11 cellular contexts compared by ENCODE assay signal in genomic region chr5:122183098-122183794, GRCh38. TPM values are rescaled to one million over a fixed set of nuclear protein-coding genes. Genes with fewer than 3 reads are reported as not detected.
A peak's percentile ranks its signal among the peaks of the same experiment; 100 is the strongest.
DNase-seq lines count a peak whose midpoint lies in the region; ATAC-seq and TF ChIP-seq lines count a peak whose summit lies in the region.
"Had no signal": no experiment of that assay in that cellular context is flagged by ENCODE, and none has a peak within 500 bp of the region (broad histone marks: within the 10 kb centered on the region; RNA-seq: fewer than 3 reads in every experiment).

No MANE protein-coding gene starts in this region.

- H3K4me3 ChIP-seq in AG10803 (ENCODE audit: low read length) (no peak overlapping the region; the same call in 1 of the 2 replicates), fibroblast of mammary gland (ENCODE audit: control insufficient read depth, low read depth, low read length) (no peak overlapping the region)
- H3K4me3 ChIP-seq: PC-9 had no signal

- POLR2A ChIA-PET in activated CD4-positive, alpha-beta T cell treated with anti-CD3 and anti-CD28 coated beads for 36 hours (lab: Charles Lee), result no interaction called here

- DNase-seq in AG10803 (ENCODE audit: low read depth) (peak; percentile 87), RKO (ENCODE audit: low spot score) (peak; percentile 91), fibroblast of mammary gland (ENCODE audit: low read depth) (peak; percentile 86), osteocyte (ENCODE audit: extremely low spot score, unreplicated experiment) (no peak)
- no peak for DNase-seq in stimulated activated CD4-positive, alpha-beta T cell treated with anti-CD3 and anti-CD28 coated beads, Interleukin-15, amount 100 ng/mL, for 24 hours
- no peak for DNase-seq in activated CD4-positive, alpha-beta T cell treated with anti-CD3 and anti-CD28 coated beads for 36 hours
- DNase-seq: activated naive CD8-positive, alpha-beta T cell treated with anti-CD3 and anti-CD28 coated beads, Interleukin-2, amount 10 ng/mL, durations not matched to agents 7 days and 5 days had no signal

- TF ChIP-seq CTCF in AG10803 (conservative IDR thresholded peaks at IDR 0.05; ENCODE audit: low read length), result no peak
- no peak for TF ChIP-seq CTCF in fibroblast of mammary gland (conservative IDR thresholded peaks at IDR 0.05; ENCODE audit: control insufficient read depth, insufficient read depth, low read depth, low read length)
- no peak for TF ChIP-seq CTCF in osteocyte (IDR thresholded peaks at IDR 0.05)

- H3K36me3 Mint-ChIP-seq in osteocyte (ENCODE audit: unreplicated experiment), result no peaks in the 10 kb centered on the region
- H3K36me3 Mint-ChIP-seq in activated CD4-positive, alpha-beta T cell treated with anti-CD3 and anti-CD28 coated beads for 36 hours (ENCODE audit: low read depth), result no peaks in the 10 kb centered on the region
- H3K36me3 Mint-ChIP-seq: activated naive CD8-positive, alpha-beta T cell treated with anti-CD3 and anti-CD28 coated beads, Interleukin-2, amount 10 ng/mL, durations not matched to agents 7 days and 5 days had no signal

- H3K27me3 Mint-ChIP-seq in osteocyte (ENCODE audit: unreplicated experiment), result no peaks in the 10 kb centered on the region
- peaks cover 18% of the 10 kb centered on the region for H3K27me3 Mint-ChIP-seq in activated CD4-positive, alpha-beta T cell treated with anti-CD3 and anti-CD28 coated beads for 36 hours

- intact Hi-C loops in activated CD4-positive, alpha-beta T cell treated with anti-CD3 and anti-CD28 coated beads for 36 hours (cut with DNase I, micrococcal nuclease), result loop anchor here in 1 of 2 experiments (10.0 kb wide), 1 partner anchor 218 kb away; the partner anchor contains the start of gene SRFBP1

- peak overlapping the region; percentile 91 for H3K27ac Mint-ChIP-seq in osteocyte (ENCODE audit: unreplicated experiment)
- no peak overlapping the region for H3K27ac Mint-ChIP-seq in activated CD4-positive, alpha-beta T cell treated with anti-CD3 and anti-CD28 coated beads for 36 hours
- H3K27ac Mint-ChIP-seq: activated naive CD8-positive, alpha-beta T cell treated with anti-CD3 and anti-CD28 coated beads, Interleukin-2, amount 10 ng/mL, durations not matched to agents 7 days and 5 days had no signal

- CTCF ChIA-PET in activated CD4-positive, alpha-beta T cell treated with anti-CD3 and anti-CD28 coated beads for 36 hours (lab: Charles Lee), result no interaction called here

- H3K9me3 Mint-ChIP-seq in osteocyte (ENCODE audit: unreplicated experiment), result peaks cover 3% of the 10 kb centered on the region
- peaks cover 7% of the 10 kb centered on the region for H3K9me3 Mint-ChIP-seq in activated CD4-positive, alpha-beta T cell treated with anti-CD3 and anti-CD28 coated beads for 36 hours (ENCODE audit: low read depth)
- H3K9me3 Mint-ChIP-seq: activated naive CD8-positive, alpha-beta T cell treated with anti-CD3 and anti-CD28 coated beads, Interleukin-2, amount 10 ng/mL, durations not matched to agents 7 days and 5 days had no signal

- no peak for ATAC-seq in activated CD4-positive, alpha-beta T cell treated with anti-CD3 and anti-CD28 coated beads for 36 hours
- no peak for ATAC-seq in HG03108 (IDR thresholded peaks at IDR 0.05; ENCODE audit: unreplicated experiment)
- ATAC-seq in GM19023 (IDR thresholded peaks at IDR 0.05; ENCODE audit: unreplicated experiment), result no peak
- ATAC-seq: HCT116 had no signal

- H3K4me3 Mint-ChIP-seq in osteocyte (ENCODE audit: unreplicated experiment), result no peak overlapping the region
- H3K4me3 Mint-ChIP-seq in activated CD4-positive, alpha-beta T cell treated with anti-CD3 and anti-CD28 coated beads for 36 hours, result no peak overlapping the region
- H3K4me3 Mint-ChIP-seq: activated naive CD8-positive, alpha-beta T cell treated with anti-CD3 and anti-CD28 coated beads, Interleukin-2, amount 10 ng/mL, durations not matched to agents 7 days and 5 days had no signal

- peaks cover 53% of the 10 kb centered on the region for H3K4me1 Mint-ChIP-seq in osteocyte (ENCODE audit: unreplicated experiment)
- H3K4me1 Mint-ChIP-seq in activated CD4-positive, alpha-beta T cell treated with anti-CD3 and anti-CD28 coated beads for 36 hours, result peaks cover 22% of the 10 kb centered on the region
- H3K4me1 Mint-ChIP-seq: activated naive CD8-positive, alpha-beta T cell treated with anti-CD3 and anti-CD28 coated beads, Interleukin-2, amount 10 ng/mL, durations not matched to agents 7 days and 5 days had no signal

RNA-seq across cellular contexts. Expression of gene ZNF474, which starts 53.9 kb away (rescaled TPM):
- not detected in 2 replicates for total RNA-seq in osteocyte
- not detected for total RNA-seq in activated CD4-positive, alpha-beta T cell treated with anti-CD3 and anti-CD28 coated beads for 36 hours
- total RNA-seq: PC-9 had no signal

Comparison
In these comparisons a context has a peak if more than half of its experiments do, and no peak if none do; other contexts are left out.
1. DNase-seq: peak in AG10803 (single experiment), RKO (single experiment) and fibroblast of mammary gland (single experiment); none in osteocyte (single experiment), stimulated activated CD4-positive, alpha-beta T cell treated with anti-CD3 and anti-CD28 coated beads, Interleukin-15, amount 100 ng/mL, for 24 hours (single experiment) and activated CD4-positive, alpha-beta T cell treated with anti-CD3 and anti-CD28 coated beads for 36 hours (single experiment).